In the genomic region with DNA sequence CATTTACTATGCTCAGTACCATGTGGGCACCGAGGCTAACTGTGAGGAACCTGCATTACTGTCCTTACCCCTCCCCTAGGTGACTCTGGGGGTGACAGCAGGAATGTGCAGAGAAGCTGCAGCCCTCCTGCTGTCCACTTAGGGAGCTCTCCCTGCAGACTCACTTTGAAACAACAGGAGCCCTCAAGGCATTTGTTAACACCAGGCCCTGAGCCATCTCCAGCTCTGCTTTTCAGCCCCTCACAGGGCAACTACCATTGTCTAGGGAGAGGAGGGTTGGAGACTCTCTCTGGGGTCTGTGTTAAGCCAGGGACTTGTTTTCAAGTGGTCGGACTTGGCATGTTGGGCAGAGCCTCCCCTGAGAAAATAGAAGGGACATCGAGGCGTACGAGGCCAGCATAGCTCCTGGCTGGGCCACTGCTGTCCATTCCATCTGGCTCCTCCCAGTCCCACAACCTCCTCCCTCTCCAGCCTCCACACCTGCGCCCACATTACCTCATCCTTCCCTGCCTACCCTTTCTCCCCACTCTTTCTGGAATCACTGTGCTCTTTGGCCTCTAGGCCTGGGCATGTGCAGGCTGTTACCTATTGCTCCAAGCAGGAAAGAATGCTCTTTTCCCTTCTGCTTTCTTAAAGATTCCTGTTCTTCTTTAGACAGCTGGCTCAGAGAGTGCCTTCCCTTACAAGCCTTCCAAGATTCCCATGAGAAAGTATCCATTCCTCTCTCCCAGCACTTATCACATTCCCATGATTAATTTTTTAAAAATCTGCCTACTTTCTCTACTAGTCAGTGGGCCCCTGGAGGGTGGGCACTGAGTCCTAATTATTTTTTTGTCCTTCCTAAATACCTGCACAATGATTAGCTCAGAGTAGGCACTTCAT, we compare ENCODE assay signal across 19 cellular contexts.
DNase-seq lines count a peak whose midpoint lies in the region; ATAC-seq and TF ChIP-seq lines count a peak whose summit lies in the region.
"Had no signal": no experiment of that assay in that cellular context is flagged by ENCODE, and none has a peak within 500 bp of the region (broad histone marks: within the 10 kb centered on the region; RNA-seq: fewer than 3 reads in every experiment).

No MANE protein-coding gene starts in this region.

- H3K4me3 Mint-ChIP-seq in naive thymus-derived CD4-positive, alpha-beta T cell: no peak overlapping the region
- H3K4me3 Mint-ChIP-seq: activated naive CD4-positive, alpha-beta T cell treated with anti-CD3 and anti-CD28 coated beads for 36 hours had no signal

- H3K27ac Mint-ChIP-seq in naive thymus-derived CD4-positive, alpha-beta T cell: no peak overlapping the region
- H3K27ac Mint-ChIP-seq: activated naive CD4-positive, alpha-beta T cell treated with anti-CD3 and anti-CD28 coated beads for 36 hours had no signal

- H3K36me3 ChIP-seq in DND-41 (ENCODE audit: insufficient read depth, low read length): no peaks in the 10 kb centered on the region
- no peaks in the 10 kb centered on the region for H3K36me3 ChIP-seq in Peyer's patch
- H3K36me3 ChIP-seq in mucosa of descending colon (ENCODE audit: low read depth): no peaks in the 10 kb centered on the region
- no peaks in the 10 kb centered on the region for H3K36me3 ChIP-seq in naive thymus-derived CD4-positive, alpha-beta T cell (ENCODE audit: control insufficient read depth in 2 of 3, insufficient read depth in 3 of 3, low read length in 3 of 3)
- H3K36me3 ChIP-seq: BE2C had no signal

- no peaks in the 10 kb centered on the region for H3K9me3 ChIP-seq in DND-41 (ENCODE audit: insufficient read depth, low read length, severe bottlenecking)
- no peaks in the 10 kb centered on the region for H3K9me3 ChIP-seq in Peyer's patch
- no peaks in the 10 kb centered on the region for H3K9me3 ChIP-seq in mucosa of descending colon
- H3K9me3 ChIP-seq in naive thymus-derived CD4-positive, alpha-beta T cell (ENCODE audit: control insufficient read depth in 2 of 3, low read length in 3 of 3): no peaks in the 10 kb centered on the region
- H3K9me3 ChIP-seq: A549, BE2C had no signal

- DNase-seq in DND-41 (no peak), Peyer's patch (peak in 2 of 3 donors; percentile 68 to 74), foreskin keratinocyte (peak; percentile 27 to 42), mucosa of descending colon (peak in 2 of 3 donors; percentile 33 to 43), NCI-H524 (lab: John Stamatoyannopoulos, UW) (no peak), DMS153 (lab: John Stamatoyannopoulos, UW) (no peak)
- DNase-seq in naive thymus-derived CD4-positive, alpha-beta T cell: no peak
- DNase-seq: activated naive CD4-positive, alpha-beta T cell treated with anti-CD3 and anti-CD28 coated beads for 36 hours; activated T-cell treated with anti-CD3 and anti-CD28 coated beads, Interleukin-2, amount 50 U/mL, for 48 hours; BE2C; cortex of kidney; foreskin fibroblast; NCI-H526; nucleus accumbens; stimulated activated CD8-positive, alpha-beta memory T cell treated with anti-CD3 and anti-CD28 coated beads, Interleukin-4, amount 100 ng/mL, for 48 hours; SW 1271 had no signal

- intact Hi-C loops in mucosa of descending colon (cut with DNase I, micrococcal nuclease): no loop called here
- intact Hi-C loops in naive thymus-derived CD4-positive, alpha-beta T cell (cut with micrococcal nuclease): no loop called here

- peaks cover 0 to 13% (median 4%) of the 10 kb centered on the region in 7 donors for H3K4me1 Mint-ChIP-seq in naive thymus-derived CD4-positive, alpha-beta T cell

- H3K36me3 Mint-ChIP-seq in naive thymus-derived CD4-positive, alpha-beta T cell: peaks cover 0 to 2% (median 0%) of the 10 kb centered on the region in 5 donors

- TF ChIP-seq CTCF in DND-41 (IDR thresholded peaks at IDR 0.05; ENCODE audit: borderline replicate concordance, extremely low read depth, low read length, poor library complexity, severe bottlenecking) (no peak), Peyer's patch (IDR thresholded peaks at IDR 0.05) (no peak), foreskin keratinocyte (conservative IDR thresholded peaks at IDR 0.05) (no peak), mucosa of descending colon (IDR thresholded peaks at IDR 0.05) (no peak)

- H3K27me3 Mint-ChIP-seq in naive thymus-derived CD4-positive, alpha-beta T cell: peaks cover 0 to 14% (median 9%) of the 10 kb centered on the region in 5 donors

- no peak for TF ChIP-seq POLR2A in Peyer's patch (IDR thresholded peaks at IDR 0.05)

- H3K27ac ChIP-seq in DND-41 (ENCODE audit: low read length) (no peak overlapping the region), Peyer's patch (peak overlapping the region in 3 of 4 donors; percentile 28 to 67 (median 46)), foreskin keratinocyte (no peak overlapping the region)
- H3K27ac ChIP-seq in naive thymus-derived CD4-positive, alpha-beta T cell (ENCODE audit: low read depth, low read length): no peak overlapping the region
- H3K27ac ChIP-seq: A549, RWPE1 had no signal

- H3K4me1 ChIP-seq in DND-41 (ENCODE audit: insufficient read depth, low read length) (peaks cover 5% of the 10 kb centered on the region), Peyer's patch (peaks cover 0 to 10% (median 0%) of the 10 kb centered on the region in 4 donors), foreskin keratinocyte (no peaks in the 10 kb centered on the region), mucosa of descending colon (ENCODE audit: low read depth) (no peaks in the 10 kb centered on the region)
- H3K4me1 ChIP-seq in naive thymus-derived CD4-positive, alpha-beta T cell (ENCODE audit: control insufficient read depth in 2 of 2, insufficient read depth in 2 of 2, low read length in 2 of 2): peaks cover 0 to 10% of the 10 kb centered on the region in 2 donors
- H3K4me1 ChIP-seq: A549, BE2C had no signal

- ATAC-seq in DND-41 (ENCODE audit: insufficient read depth, low read depth): 0 out of 3 replicates have a peak, but pooled peaks have one; percentile 14
- peak; percentile 27 for ATAC-seq in foreskin keratinocyte
- peak; percentile 94 for ATAC-seq in mucosa of descending colon
- ATAC-seq in naive thymus-derived CD4-positive, alpha-beta T cell: no peak
- ATAC-seq in HG03457 (IDR thresholded peaks at IDR 0.05; ENCODE audit: unreplicated experiment): no peak
- ATAC-seq: A549 had no signal

- H3K79me2 ChIP-seq in DND-41 (ENCODE audit: insufficient read depth, low read length): no peaks in the 10 kb centered on the region

- POLR2A ChIA-PET in naive thymus-derived CD4-positive, alpha-beta T cell (lab: Charles Lee): no interaction called here

- no peak overlapping the region for H3K9ac ChIP-seq in DND-41 (ENCODE audit: low read depth, low read length)

- H3K4me2 ChIP-seq in DND-41 (ENCODE audit: insufficient read depth, low read length): no peak overlapping the region
- H3K4me2 ChIP-seq: A549 had no signal

- CTCF ChIA-PET in naive thymus-derived CD4-positive, alpha-beta T cell (lab: Charles Lee): no interaction called here

- no peak overlapping the region for H3K4me3 ChIP-seq in DND-41 (ENCODE audit: low read depth in 1 of 2, low read length in 2 of 2)
- no peak overlapping the region for H3K4me3 ChIP-seq in Peyer's patch
- no peak overlapping the region for H3K4me3 ChIP-seq in mucosa of descending colon
- H3K4me3 ChIP-seq in naive thymus-derived CD4-positive, alpha-beta T cell (ENCODE audit: low read length): no peak overlapping the region
- H3K4me3 ChIP-seq: A549 had no signal

- H4K20me1 ChIP-seq in DND-41 (ENCODE audit: insufficient read depth, low read length): no peaks in the 10 kb centered on the region

- H2AFZ ChIP-seq in DND-41 (ENCODE audit: low read depth, low read length): no peak overlapping the region

- H3K9me3 Mint-ChIP-seq in naive thymus-derived CD4-positive, alpha-beta T cell: no peaks in the 10 kb centered on the region
- H3K9me3 Mint-ChIP-seq: activated naive CD4-positive, alpha-beta T cell treated with anti-CD3 and anti-CD28 coated beads for 36 hours had no signal

- H3K27me3 ChIP-seq in DND-41 (ENCODE audit: insufficient read depth, low read length, poor library complexity): no peaks in the 10 kb centered on the region
- no peaks in the 10 kb centered on the region for H3K27me3 ChIP-seq in Peyer's patch
- peaks cover 2% of the 10 kb centered on the region for H3K27me3 ChIP-seq in foreskin keratinocyte
- H3K27me3 ChIP-seq in naive thymus-derived CD4-positive, alpha-beta T cell (ENCODE audit: control insufficient read depth in 2 of 2, insufficient read depth in 2 of 2, low read length in 2 of 2): no peaks in the 10 kb centered on the region
- H3K27me3 ChIP-seq: BE2C had no signal

Comparison
In these comparisons a context has a peak if more than half of its experiments do, and no peak if none do; other contexts are left out.
1. ATAC-seq: peak in DND-41 (single experiment), foreskin keratinocyte (single experiment) and mucosa of descending colon (single experiment); none in naive thymus-derived CD4-positive, alpha-beta T cell (single experiment) and HG03457 (single experiment).
2. DNase-seq: peak in Peyer's patch (2 of 3), foreskin keratinocyte (2 of 2) and mucosa of descending colon (2 of 3); none in DND-41 (single experiment), naive thymus-derived CD4-positive, alpha-beta T cell (0 of 9), NCI-H524 (0 of 2) and DMS153 (single experiment).
3. H3K27ac ChIP-seq: peak in Peyer's patch (3 of 4); none in DND-41 (single experiment), foreskin keratinocyte (single experiment) and naive thymus-derived CD4-positive, alpha-beta T cell (single experiment).